Comparison of ENCODE assay signal across 12 cellular contexts in the genomic region with DNA sequence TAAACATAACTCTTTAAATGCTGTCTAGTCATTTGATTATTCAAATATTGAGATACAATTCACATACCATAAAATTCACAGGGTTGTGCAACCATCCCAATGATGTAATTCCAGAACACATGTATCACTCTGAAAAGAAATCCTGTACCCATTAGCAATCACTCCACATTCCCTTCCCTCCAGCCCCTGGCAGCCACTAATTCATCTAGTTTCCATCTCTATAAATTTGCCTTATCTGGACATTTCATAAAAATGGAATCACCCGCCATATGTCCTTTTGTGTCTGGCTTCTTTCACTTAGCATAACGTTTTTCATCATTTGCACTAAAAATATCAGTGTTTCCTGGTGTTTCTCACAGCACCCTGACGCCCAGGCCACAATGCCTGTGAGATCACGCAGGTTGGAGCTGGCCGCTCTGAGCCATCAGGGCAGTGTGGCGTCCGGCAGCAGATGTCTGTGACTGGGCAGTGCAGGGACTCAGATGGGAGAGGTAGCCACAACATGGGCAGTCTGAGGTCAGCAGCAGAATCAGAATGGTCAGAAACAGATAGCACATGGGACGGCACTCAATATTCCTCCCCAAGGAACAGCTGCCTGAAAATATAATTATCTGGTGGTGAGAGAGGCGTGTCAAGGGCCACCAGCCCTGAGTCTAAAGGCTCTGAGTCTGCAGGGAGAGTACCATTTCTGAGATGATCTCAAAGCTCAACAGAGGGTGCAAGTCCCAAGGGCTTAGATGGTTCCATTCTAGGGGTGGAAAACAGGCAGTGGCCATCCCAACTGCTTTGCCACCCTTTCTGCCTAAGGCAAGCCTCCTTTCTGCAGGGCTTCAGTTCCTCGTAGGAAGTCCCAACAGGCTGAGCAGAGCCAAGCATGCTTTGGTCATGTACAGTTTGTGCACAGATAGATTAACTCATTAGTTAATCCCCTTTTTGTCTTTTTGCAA.
DNase-seq lines count a peak whose midpoint lies in the region; ATAC-seq and TF ChIP-seq lines count a peak whose summit lies in the region.
"Had no signal": no experiment of that assay in that cellular context is flagged by ENCODE, and none has a peak within 500 bp of the region (broad histone marks: within the 10 kb centered on the region; RNA-seq: fewer than 3 reads in every experiment).

No MANE protein-coding gene starts in this region.

- no peak overlapping the region for H2AFZ ChIP-seq in PC-3 (ENCODE audit: low read length)

- CTCF ChIA-PET in activated CD4-positive, alpha-beta T cell treated with anti-CD3 and anti-CD28 coated beads, Interleukin-2, amount 10 ng/mL, durations not matched to agents 7 days and 5 days (lab: Charles Lee), result interaction anchor here (1.3 to 1.6 kb wide), 2 partner anchors 33 to 40 kb away, joined by 3 to 4 read pairs; no protein-coding TSS in a partner anchor
- CTCF ChIA-PET in PC-3 (lab: Charles Lee), result no interaction called here

- no peaks in the 10 kb centered on the region for H3K4me1 ChIP-seq in PC-3 (ENCODE audit: insufficient read depth, low read length)
- H3K4me1 ChIP-seq: A549 had no signal

- H3K4me2 ChIP-seq in PC-3 (ENCODE audit: low read length), result no peak overlapping the region
- H3K4me2 ChIP-seq: A549 had no signal

- H3K9ac ChIP-seq in PC-3 (ENCODE audit: low read length), result no peak overlapping the region

- no peaks in the 10 kb centered on the region for H3K9me2 ChIP-seq in PC-3 (replicated peaks; ENCODE audit: low read length)

- no peaks in the 10 kb centered on the region for H3K27me3 ChIP-seq in PC-3 (ENCODE audit: low read length)
- H3K27me3 ChIP-seq: right atrium auricular region had no signal

- no peak for ATAC-seq in stimulated activated effector memory CD8-positive, alpha-beta T cell treated with anti-CD3 and anti-CD28 coated beads, Interleukin-12 subunit alpha, Interleukin-12 subunit beta, amount 100 ng/mL, for 72 hours
- no peak for ATAC-seq in PC-3
- ATAC-seq: A549 had no signal

- peaks cover 15% of the 10 kb centered on the region for H3K4me1 Mint-ChIP-seq in activated CD4-positive, alpha-beta T cell treated with anti-CD3 and anti-CD28 coated beads, Interleukin-2, amount 10 ng/mL, durations not matched to agents 7 days and 5 days
- peaks cover 33% of the 10 kb centered on the region for H3K4me1 Mint-ChIP-seq in stimulated activated effector memory CD8-positive, alpha-beta T cell treated with anti-CD3 and anti-CD28 coated beads, Interleukin-12 subunit alpha, Interleukin-12 subunit beta, amount 100 ng/mL, for 72 hours
- H3K4me1 Mint-ChIP-seq in T-helper 2 cell treated with Interferon-gamma antibody and Interleukin-4, amounts not matched to agents 5 μg/mL and 100 μg/mL, for 36 hours (ENCODE audit: low read depth), result peaks cover 11% of the 10 kb centered on the region

- H3K9me3 ChIP-seq in PC-3 (ENCODE audit: low read length), result no peaks in the 10 kb centered on the region
- H3K9me3 ChIP-seq: A549, right atrium auricular region had no signal

- TF ChIP-seq CTCF in fibroblast of mammary gland (conservative IDR thresholded peaks at IDR 0.05; ENCODE audit: control insufficient read depth, insufficient read depth, low read depth, low read length), result no peak
- no peak for TF ChIP-seq CTCF in PC-3 (conservative IDR thresholded peaks at IDR 0.05; ENCODE audit: low read depth, low read length)

- no peak for DNase-seq in activated CD4-positive, alpha-beta T cell treated with anti-CD3 and anti-CD28 coated beads, Interleukin-2, amount 10 ng/mL, durations not matched to agents 7 days and 5 days
- DNase-seq in activated CD4-positive, alpha-beta T cell treated with anti-CD3 and anti-CD28 coated beads for 48 hours, result no peak
- DNase-seq in SK-N-DZ (ENCODE audit: low spot score) (peak; percentile 83), fibroblast of mammary gland (ENCODE audit: low read depth) (peak; percentile 75), iPS-NIHi11 (ENCODE audit: low spot score) (no peak), PC-3 (no peak)
- DNase-seq in stimulated activated effector memory CD8-positive, alpha-beta T cell treated with anti-CD3 and anti-CD28 coated beads, Interleukin-12 subunit alpha, Interleukin-12 subunit beta, amount 100 ng/mL, for 72 hours (ENCODE audit: low spot score in 2 of 2), result no peak
- DNase-seq in T-helper 2 cell treated with Interferon-gamma antibody and Interleukin-4, amounts not matched to agents 5 μg/mL and 100 μg/mL, for 36 hours (ENCODE audit: low spot score), result no peak
- DNase-seq: activated CD8-positive, alpha-beta memory T cell treated with anti-CD3 and anti-CD28 coated beads, Interleukin-2, amount 50 U/mL, for 4 hours; T-helper 9 cell had no signal

- peaks cover 5% of the 10 kb centered on the region for H3K36me3 Mint-ChIP-seq in activated CD4-positive, alpha-beta T cell treated with anti-CD3 and anti-CD28 coated beads, Interleukin-2, amount 10 ng/mL, durations not matched to agents 7 days and 5 days (ENCODE audit: low read depth)
- H3K36me3 Mint-ChIP-seq in stimulated activated effector memory CD8-positive, alpha-beta T cell treated with anti-CD3 and anti-CD28 coated beads, Interleukin-12 subunit alpha, Interleukin-12 subunit beta, amount 100 ng/mL, for 72 hours, result peaks cover 25% of the 10 kb centered on the region
- H3K36me3 Mint-ChIP-seq in T-helper 2 cell treated with Interferon-gamma antibody and Interleukin-4, amounts not matched to agents 5 μg/mL and 100 μg/mL, for 36 hours (ENCODE audit: low read depth), result peaks cover 2% of the 10 kb centered on the region

- H3F3A ChIP-seq in PC-3 (ENCODE audit: low read length, unreplicated experiment), result no peaks in the 10 kb centered on the region

- no TSS peak for BruUV-seq in PC-3 (replicated peaks; lab: Mats Ljungman, UMichigan)

- no peaks in the 10 kb centered on the region for H3K27me3 Mint-ChIP-seq in activated CD4-positive, alpha-beta T cell treated with anti-CD3 and anti-CD28 coated beads, Interleukin-2, amount 10 ng/mL, durations not matched to agents 7 days and 5 days
- H3K27me3 Mint-ChIP-seq in T-helper 2 cell treated with Interferon-gamma antibody and Interleukin-4, amounts not matched to agents 5 μg/mL and 100 μg/mL, for 36 hours (ENCODE audit: low read depth), result no peaks in the 10 kb centered on the region

- H3K27ac ChIP-seq in PC-3 (ENCODE audit: low read length), result no peak overlapping the region
- H3K27ac ChIP-seq: A549, right atrium auricular region had no signal

- H3K4me3 ChIP-seq in fibroblast of mammary gland (ENCODE audit: control insufficient read depth, low read depth, low read length) (no peak overlapping the region), PC-3 (ENCODE audit: low read length) (no peak overlapping the region)
- H3K4me3 ChIP-seq: A549, right atrium auricular region had no signal

- intact Hi-C loops in PC-3 (cut with micrococcal nuclease), result no loop called here

- H3K4me3 Mint-ChIP-seq in activated CD4-positive, alpha-beta T cell treated with anti-CD3 and anti-CD28 coated beads, Interleukin-2, amount 10 ng/mL, durations not matched to agents 7 days and 5 days, result no peak overlapping the region
- H3K4me3 Mint-ChIP-seq in stimulated activated effector memory CD8-positive, alpha-beta T cell treated with anti-CD3 and anti-CD28 coated beads, Interleukin-12 subunit alpha, Interleukin-12 subunit beta, amount 100 ng/mL, for 72 hours, result no peak overlapping the region
- H3K4me3 Mint-ChIP-seq in T-helper 2 cell treated with Interferon-gamma antibody and Interleukin-4, amounts not matched to agents 5 μg/mL and 100 μg/mL, for 36 hours, result no peak overlapping the region

- no peaks in the 10 kb centered on the region for H3K9me3 Mint-ChIP-seq in activated CD4-positive, alpha-beta T cell treated with anti-CD3 and anti-CD28 coated beads, Interleukin-2, amount 10 ng/mL, durations not matched to agents 7 days and 5 days
- no peaks in the 10 kb centered on the region for H3K9me3 Mint-ChIP-seq in stimulated activated effector memory CD8-positive, alpha-beta T cell treated with anti-CD3 and anti-CD28 coated beads, Interleukin-12 subunit alpha, Interleukin-12 subunit beta, amount 100 ng/mL, for 72 hours
- no peaks in the 10 kb centered on the region for H3K9me3 Mint-ChIP-seq in T-helper 2 cell treated with Interferon-gamma antibody and Interleukin-4, amounts not matched to agents 5 μg/mL and 100 μg/mL, for 36 hours

- no peaks in the 10 kb centered on the region for H4K20me1 ChIP-seq in PC-3 (ENCODE audit: low read length)

- H3K79me2 ChIP-seq in PC-3 (ENCODE audit: low read length), result no peaks in the 10 kb centered on the region

- no peaks in the 10 kb centered on the region for H3K36me3 ChIP-seq in PC-3 (ENCODE audit: low read depth, low read length)
- H3K36me3 ChIP-seq: right atrium auricular region had no signal

- H3K27ac Mint-ChIP-seq in activated CD4-positive, alpha-beta T cell treated with anti-CD3 and anti-CD28 coated beads, Interleukin-2, amount 10 ng/mL, durations not matched to agents 7 days and 5 days, result peak overlapping the region; percentile 58
- peak overlapping the region; percentile 75 for H3K27ac Mint-ChIP-seq in stimulated activated effector memory CD8-positive, alpha-beta T cell treated with anti-CD3 and anti-CD28 coated beads, Interleukin-12 subunit alpha, Interleukin-12 subunit beta, amount 100 ng/mL, for 72 hours
- no peak overlapping the region for H3K27ac Mint-ChIP-seq in T-helper 2 cell treated with Interferon-gamma antibody and Interleukin-4, amounts not matched to agents 5 μg/mL and 100 μg/mL, for 36 hours

- POLR2A ChIA-PET in activated CD4-positive, alpha-beta T cell treated with anti-CD3 and anti-CD28 coated beads, Interleukin-2, amount 10 ng/mL, durations not matched to agents 7 days and 5 days (lab: Charles Lee), result no interaction called here
- POLR2A ChIA-PET in PC-3 (lab: Charles Lee; ENCODE audit: unreplicated experiment), result no interaction called here

Comparison
In these comparisons a context has a peak if more than half of its experiments do, and no peak if none do; other contexts are left out.
1. DNase-seq: peak in SK-N-DZ (single experiment) and fibroblast of mammary gland (single experiment); none in activated CD4-positive, alpha-beta T cell treated with anti-CD3 and anti-CD28 coated beads, Interleukin-2, amount 10 ng/mL, durations not matched to agents 7 days and 5 days (single experiment), activated CD4-positive, alpha-beta T cell treated with anti-CD3 and anti-CD28 coated beads for 48 hours (single experiment), stimulated activated effector memory CD8-positive, alpha-beta T cell treated with anti-CD3 and anti-CD28 coated beads, Interleukin-12 subunit alpha, Interleukin-12 subunit beta, amount 100 ng/mL, for 72 hours (0 of 2), iPS-NIHi11 (single experiment), PC-3 (single experiment) and T-helper 2 cell treated with Interferon-gamma antibody and Interleukin-4, amounts not matched to agents 5 μg/mL and 100 μg/mL, for 36 hours (single experiment).